In genomic region chr3:42051384-42052131, GRCh38 we compare ENCODE assay signal across 11 cellular contexts. TPM values are rescaled to one million over a fixed set of nuclear protein-coding genes. Genes with fewer than 3 reads are reported as not detected.
DNase-seq lines count a peak whose midpoint lies in the region; ATAC-seq and TF ChIP-seq lines count a peak whose summit lies in the region.
"Had no signal": no experiment of that assay in that cellular context is flagged by ENCODE, and none has a peak within 500 bp of the region (broad histone marks: within the 10 kb centered on the region; RNA-seq: fewer than 3 reads in every experiment).

No MANE protein-coding gene starts in this region.

- H3K4me1 Mint-ChIP-seq in immature natural killer cell, result peaks cover 31 to 59% of the 10 kb centered on the region in 2 donors

- H3K4me3 Mint-ChIP-seq in immature natural killer cell, result no peak overlapping the region

- H3K4me3 ChIP-seq in fibroblast of lung (replicated peaks in 1 of 4; ENCODE audit: control extremely low read depth in 1 of 4, insufficient read depth in 1 of 4, low read depth in 3 of 4, low read length in 4 of 4), result no peak overlapping the region
- no peak overlapping the region for H3K4me3 ChIP-seq in skin epidermis
- H3K4me3 ChIP-seq: upper lobe of right lung had no signal

- H3K4me1 ChIP-seq in fibroblast of lung (ENCODE audit: control insufficient read depth, extremely low read depth, insufficient read depth, low read length), result peaks cover 24% of the 10 kb centered on the region
- H3K4me1 ChIP-seq: parathyroid adenoma had no signal

- no peak overlapping the region for H2AFZ ChIP-seq in fibroblast of lung (ENCODE audit: low read length)
- H2AFZ ChIP-seq: parathyroid adenoma had no signal

- no peaks in the 10 kb centered on the region for H3K36me3 ChIP-seq in fibroblast of lung (ENCODE audit: control insufficient read depth, insufficient read depth, low read length)
- H3K36me3 ChIP-seq: upper lobe of right lung had no signal

- H4K20me1 ChIP-seq in fibroblast of lung (ENCODE audit: control insufficient read depth, extremely low read depth, insufficient read depth, low read length), result no peaks in the 10 kb centered on the region

- no peak for TF ChIP-seq CTCF in fibroblast of lung (conservative IDR thresholded peaks at IDR 0.05 in 1 of 2, IDR thresholded peaks at IDR 0.05 in 1 of 2; ENCODE audit: low read depth in 1 of 2, low read length in 2 of 2)

- peaks cover 0 to 2% (median 0%) of the 10 kb centered on the region in 3 donors for H3K27me3 Mint-ChIP-seq in immature natural killer cell (ENCODE audit: low read depth in 3 of 3)

- H3K27me3 ChIP-seq in fibroblast of lung (ENCODE audit: control insufficient read depth, insufficient read depth, low read length), result no peaks in the 10 kb centered on the region
- H3K27me3 ChIP-seq: upper lobe of right lung had no signal

- DNase-seq in fibroblast of lung (ENCODE audit: low read depth in 2 of 2), result peak in 1 of 2 donors; percentile 41
- no peak for DNase-seq in DMS153 (lab: John Stamatoyannopoulos, UW)
- no peak for DNase-seq in pons (ENCODE audit: low spot score)
- DNase-seq in DMS114 treated with DMSO at 0.1 percent for 48 hours (lab: John Stamatoyannopoulos, UW; ENCODE audit: unreplicated experiment), result no peak
- no peak for DNase-seq in immature natural killer cell
- DNase-seq: NCI-H526 treated with DMSO at 0.1 percent for 48 hours, upper lobe of right lung had no signal

- peak overlapping the region; percentile 87 for H3K4me2 ChIP-seq in fibroblast of lung (ENCODE audit: extremely low read depth, insufficient read depth, low read length)

- peak; percentile 46 for ATAC-seq in GM19351 (IDR thresholded peaks at IDR 0.05; ENCODE audit: unreplicated experiment)
- ATAC-seq in HG03442 (IDR thresholded peaks at IDR 0.05; ENCODE audit: unreplicated experiment), result peak; percentile 29
- ATAC-seq: upper lobe of right lung had no signal

- H3K27ac ChIP-seq in fibroblast of lung (ENCODE audit: insufficient read depth, low read length) (peak overlapping the region; percentile 81), skin epidermis (peak overlapping the region in 11 of 21 experiments; percentile 5 to 80 (median 46))

- peaks cover 58% of the 10 kb centered on the region for H3K79me2 ChIP-seq in fibroblast of lung (ENCODE audit: control insufficient read depth, insufficient read depth, low read length)

- no peaks in the 10 kb centered on the region for H3K9me3 ChIP-seq in fibroblast of lung (ENCODE audit: control insufficient read depth, insufficient read depth, low read depth, low read length)
- H3K9me3 ChIP-seq: upper lobe of right lung had no signal

- no peaks in the 10 kb centered on the region for H3K9me3 Mint-ChIP-seq in immature natural killer cell

- H3K9ac ChIP-seq in fibroblast of lung (ENCODE audit: insufficient read depth, low read length), result no peak overlapping the region
- H3K9ac ChIP-seq: parathyroid adenoma had no signal

- peak overlapping the region in 3 of 6 donors; percentile 18 to 61 (median 31) for H3K27ac Mint-ChIP-seq in immature natural killer cell

- no peaks in the 10 kb centered on the region for H3K36me3 Mint-ChIP-seq in immature natural killer cell

RNA-seq across cellular contexts. Expression of gene TRAK1, which starts 39.6 kb away (rescaled TPM):
- 19.3 and 37.8 TPM in 2 replicates for total RNA-seq in fibroblast of lung
- 34.9 and 44.0 TPM in 2 replicates for polyA plus RNA-seq in fibroblast of lung
- polyA plus RNA-seq in fibroblast of lung (2012), result 28.5 and 39.9 TPM in 2 replicates
- 59.2 and 77.2 TPM in 2 replicates for polyA minus RNA-seq in fibroblast of lung (ENCODE audit: low replicate concordance)
- 1 to 10 TPM; 2.1 to 7.8 (median 4.4) TPM for polyA plus RNA-seq in immature natural killer cell
